1 cellular context compared by ENCODE assay signal in genomic region chr9:37987467-37987981, GRCh38.
TF ChIP-seq lines count a peak whose summit lies in the region.

No MANE protein-coding gene starts in this region.

TF ChIP-seq in K562, 482 proteins besides CTCF, POLR2A, EP300 and RAD21 (continued from another document):
- TF ChIP-seq NR2C2 (CRISPR knock-in tag; IDR thresholded peaks at IDR 0.05), result no peak
- 0 out of 2 replicates have a peak, but pooled peaks have one; percentile 29 for TF ChIP-seq NR2C2 (tag; IDR thresholded peaks at IDR 0.05)
- TF ChIP-seq, protein P1, sequence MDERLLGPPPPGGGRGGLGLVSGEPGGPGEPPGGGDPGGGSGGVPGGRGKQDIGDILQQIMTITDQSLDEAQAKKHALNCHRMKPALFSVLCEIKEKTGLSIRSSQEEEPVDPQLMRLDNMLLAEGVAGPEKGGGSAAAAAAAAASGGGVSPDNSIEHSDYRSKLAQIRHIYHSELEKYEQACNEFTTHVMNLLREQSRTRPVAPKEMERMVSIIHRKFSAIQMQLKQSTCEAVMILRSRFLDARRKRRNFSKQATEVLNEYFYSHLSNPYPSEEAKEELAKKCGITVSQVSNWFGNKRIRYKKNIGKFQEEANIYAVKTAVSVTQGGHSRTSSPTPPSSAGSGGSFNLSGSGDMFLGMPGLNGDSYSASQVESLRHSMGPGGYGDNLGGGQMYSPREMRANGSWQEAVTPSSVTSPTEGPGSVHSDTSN (CRISPR knock-in tag; IDR thresholded peaks at IDR 0.05; ENCODE audit: low read depth), result peak; percentile 44; the same call in 1 of the 2 replicates
- TF ChIP-seq, protein P1 (tag; conservative IDR thresholded peaks at IDR 0.05; ENCODE audit: low read depth), result peak; percentile 86
- TF ChIP-seq ARID1B (IDR thresholded peaks at IDR 0.05), result peak; percentile 17; the same call in 1 of the 2 replicates
- no peak for TF ChIP-seq ZFP91 (CRISPR knock-in tag; IDR thresholded peaks at IDR 0.05)
- TF ChIP-seq MGA (IDR thresholded peaks at IDR 0.05), result no peak
- peak; percentile 44; the same call in 1 of the 2 replicates for TF ChIP-seq CBFA2T3 (IDR thresholded peaks at IDR 0.05)
- peak; percentile 91 for TF ChIP-seq MEIS2 (IDR thresholded peaks at IDR 0.05; ENCODE audit: partially characterized antibody)
- TF ChIP-seq ZKSCAN8 (CRISPR knock-in tag; IDR thresholded peaks at IDR 0.05), result no peak
- no peak for TF ChIP-seq BACH1 (tag; IDR thresholded peaks at IDR 0.05)
